In genomic region chr20:63335711-63336110, GRCh38 we compare ENCODE assay signal across 27 cellular contexts. TPM values are rescaled to one million over a fixed set of nuclear protein-coding genes. Genes with fewer than 3 reads are reported as not detected.
"Had no signal": no experiment of that assay in that cellular context is flagged by ENCODE, and none has a peak within 500 bp of the region (broad histone marks: within the 10 kb centered on the region; RNA-seq: fewer than 3 reads in every experiment).

No MANE protein-coding gene starts in this region.

- H3K27ac ChIP-seq: pancreas, prostate gland, sigmoid colon, skin epidermis, suprapubic skin, thyroid gland had no signal

- H3K36me3 ChIP-seq: pancreas, prostate gland, sigmoid colon, suprapubic skin, thyroid gland had no signal

- H3K4me3 ChIP-seq: pancreas, prostate gland, sigmoid colon, skin epidermis, suprapubic skin, thyroid gland had no signal

- FAIRE-seq: colon, endothelial cell of umbilical vein, pancreas had no signal

- DNase-seq: cerebellar nuclear complex; erythroblast; foreskin melanocyte; head of caudate nucleus; hippocampal formation; left colon; mammary epithelial cell; naive thymus-derived CD4-positive, alpha-beta T cell; occipital lobe; sigmoid colon; stimulated activated CD4-positive, alpha-beta T cell treated with anti-CD3 and anti-CD28 coated beads, Interleukin-12 subunit alpha, Interleukin-12 subunit beta, amount 100 ng/mL, for 4 hours; stimulated activated CD4-positive, alpha-beta T cell treated with anti-CD3 and anti-CD28 coated beads, Interleukin-4, amount 100 ng/mL, for 1 hour; stimulated activated CD8-positive, alpha-beta memory T cell treated with anti-CD3 and anti-CD28 coated beads, Interleukin-4, amount 100 ng/mL, for 48 hours; stimulated activated naive CD8-positive, alpha-beta T cell treated with anti-CD3 and anti-CD28 coated beads, Interleukin-15, Interleukin-2, amounts not matched to agents 100 U/mL and 50 U/mL, for 24 hours; thyroid gland had no signal

- ATAC-seq: left colon; naive thymus-derived CD4-positive, alpha-beta T cell; pancreas; stimulated activated effector memory CD8-positive, alpha-beta T cell treated with anti-CD3 and anti-CD28 coated beads, Interleukin-12 subunit alpha, Interleukin-12 subunit beta, amount 100 ng/mL, for 72 hours; stimulated activated naive CD8-positive, alpha-beta T cell treated with anti-CD3 and anti-CD28 coated beads, Interleukin-15, Interleukin-2, amounts not matched to agents 100 U/mL and 50 U/mL, for 24 hours had no signal

- H3K9me3 ChIP-seq: pancreas, prostate gland, suprapubic skin, thyroid gland had no signal

- H3K4me1 ChIP-seq: pancreas, prostate gland, sigmoid colon had no signal

- H3K27me3 ChIP-seq: thyroid gland had no signal

RNA-seq across cellular contexts. Expression of gene CHRNA4, which starts 25.4 kb away (rescaled TPM):
- total RNA-seq: endothelial cell of umbilical vein; kidney epithelial cell; left colon; mammary epithelial cell; mesenteric fat pad; mononuclear cell; naive thymus-derived CD4-positive, alpha-beta T cell; renal cortical epithelial cell; suprapubic skin had no signal
- polyA plus RNA-seq: endothelial cell of umbilical vein; mammary epithelial cell; naive thymus-derived CD4-positive, alpha-beta T cell had no signal

RNA-seq across cellular contexts. Expression of gene COL20A1, which starts 42.7 kb away (rescaled TPM):
- total RNA-seq: endothelial cell of umbilical vein, kidney epithelial cell, left colon, lower leg skin, mammary epithelial cell, mesenteric fat pad, mononuclear cell, pancreas, renal cortical epithelial cell, sigmoid colon, suprapubic skin had no signal
- polyA plus RNA-seq: endothelial cell of umbilical vein; mammary epithelial cell; naive thymus-derived CD4-positive, alpha-beta T cell had no signal
